7 cellular contexts compared by ENCODE assay signal in the genomic region with DNA sequence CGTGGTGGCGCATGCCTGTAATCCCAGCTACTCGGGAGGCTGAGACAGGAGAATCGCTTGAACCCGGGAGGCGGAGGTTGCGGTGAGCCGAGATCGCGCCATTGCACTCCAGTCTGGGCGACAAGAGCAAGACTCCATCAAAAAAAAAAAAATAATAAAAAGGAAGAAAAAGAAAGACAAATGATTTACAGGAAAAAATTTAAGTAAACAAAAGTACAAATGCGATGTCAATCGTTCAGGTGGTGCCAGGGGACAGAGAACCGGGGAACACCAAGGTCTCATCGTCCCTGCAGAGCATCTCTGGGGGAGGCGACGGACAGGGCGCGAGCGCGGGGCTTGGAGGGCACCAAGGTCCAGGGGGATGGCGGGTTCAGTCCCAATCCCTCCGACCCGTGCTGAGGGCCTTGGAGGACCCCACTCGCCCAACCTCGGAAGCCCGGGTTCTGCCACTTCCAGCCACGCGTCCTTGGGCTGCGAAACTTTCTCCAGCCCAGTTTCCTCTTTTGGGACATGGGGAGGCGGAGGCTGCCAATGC. TPM values are rescaled to one million over a fixed set of nuclear protein-coding genes. Genes with fewer than 3 reads are reported as not detected.
DNase-seq lines count a peak whose midpoint lies in the region; FAIRE-seq and TF ChIP-seq lines count a peak whose summit lies in the region.

No MANE protein-coding gene starts in this region.

- FAIRE-seq in GM19239 (lab: Jason Lieb, UNC): peak; percentile 11

- H3K18ac ChIP-seq in mesenchymal stem cell (ENCODE audit: low read depth in 1 of 2, low read length in 2 of 2): peak overlapping the region in 1 of 2 experiments; percentile 84

- H4K91ac ChIP-seq in mesenchymal stem cell (ENCODE audit: low read length): no peak overlapping the region

- no peak overlapping the region for H2BK15ac ChIP-seq in mesenchymal stem cell (ENCODE audit: low read depth, poor library complexity, severe bottlenecking)

- peak overlapping the region; percentile 97 for H3K4me3 ChIP-seq in HUES64 (ENCODE audit: low read length)
- H3K4me3 ChIP-seq in breast epithelium: peak overlapping the region; percentile 88 to 99 (median 94)
- peak overlapping the region; percentile 76 to 100 for H3K4me3 ChIP-seq in mesenchymal stem cell (ENCODE audit: insufficient read depth in 1 of 2, low read depth in 1 of 2, low read length in 2 of 2)
- H3K4me3 ChIP-seq in urinary bladder (ENCODE audit: low read depth, low read length): peak overlapping the region; percentile 45

- H3K27ac ChIP-seq in HUES64 (ENCODE audit: low read depth, low read length) (peak overlapping the region; percentile 78; the same call in 1 of the 2 replicates), breast epithelium (peak overlapping the region; percentile 2 to 89), mesenchymal stem cell (ENCODE audit: low read length, poor library complexity, severe bottlenecking) (peak overlapping the region; percentile 44), urinary bladder (ENCODE audit: low read depth) (no peak overlapping the region)

- H3K27me3 ChIP-seq in HUES64 (ENCODE audit: insufficient read depth, low read length) (peaks cover 8% of the 10 kb centered on the region; the same call in 1 of the 2 replicates), breast epithelium (no peaks in the 10 kb centered on the region), mesenchymal stem cell (ENCODE audit: control insufficient read depth in 1 of 2, insufficient read depth in 1 of 2, low read length in 2 of 2) (no peaks in the 10 kb centered on the region)

- peak overlapping the region in 1 of 2 experiments; percentile 0 for H2BK12ac ChIP-seq in mesenchymal stem cell (ENCODE audit: low read length in 2 of 2)

- no peak overlapping the region for H2BK120ac ChIP-seq in mesenchymal stem cell (ENCODE audit: low read depth, low read length)

- H3K9me3 ChIP-seq in HUES64 (ENCODE audit: insufficient read depth, low read depth, low read length): no peaks in the 10 kb centered on the region
- no peaks in the 10 kb centered on the region for H3K9me3 ChIP-seq in breast epithelium
- H3K9me3 ChIP-seq in mesenchymal stem cell (ENCODE audit: control insufficient read depth, low read length): no peaks in the 10 kb centered on the region

- no peak for DNase-seq in GM19239 (ENCODE audit: insufficient read length, low spot score)
- DNase-seq in breast epithelium (ENCODE audit: low spot score in 2 of 2): peak in 1 of 2 donors; percentile 51
- no peak for DNase-seq in mesenchymal stem cell
- no peak for DNase-seq in RKO (ENCODE audit: low spot score)
- no peak for DNase-seq in superior temporal gyrus (ENCODE audit: extremely low spot score)

- peaks cover 2% of the 10 kb centered on the region for H3K79me1 ChIP-seq in mesenchymal stem cell (replicated peaks; ENCODE audit: low read length, poor library complexity, severe bottlenecking)

- peak overlapping the region; percentile 29 for H4K8ac ChIP-seq in mesenchymal stem cell (ENCODE audit: low read length)

- peak overlapping the region in 1 of 2 experiments; percentile 64 for H3K14ac ChIP-seq in mesenchymal stem cell (ENCODE audit: low read length in 2 of 2)

- peaks cover 13% of the 10 kb centered on the region for H3K4me1 ChIP-seq in HUES64 (ENCODE audit: insufficient read depth, low read length)
- H3K4me1 ChIP-seq in breast epithelium: peaks cover 11 to 17% of the 10 kb centered on the region in 2 donors
- H3K4me1 ChIP-seq in mesenchymal stem cell (ENCODE audit: control insufficient read depth, insufficient read depth, low read depth, low read length): peaks cover 19% of the 10 kb centered on the region
- no peaks in the 10 kb centered on the region for H3K4me1 ChIP-seq in urinary bladder (ENCODE audit: insufficient read depth)

- no peak overlapping the region for H2AK5ac ChIP-seq in mesenchymal stem cell (ENCODE audit: low read length, severe bottlenecking)

- H3K9ac ChIP-seq in HUES64 (ENCODE audit: low read depth, low read length) (peak overlapping the region; percentile 99), mesenchymal stem cell (ENCODE audit: low read length) (peak overlapping the region; percentile 96)

- WGBS in HUES64: 12% methylated on average over 22 of the region's 31 CpGs
- 4% methylated on average over 20 of the region's 31 CpGs for WGBS in mesenchymal stem cell
- 21% methylated on average over 30 of the region's 31 CpGs for WGBS in urinary bladder

- TF ChIP-seq CTCF in breast epithelium (IDR thresholded peaks at IDR 0.05): no peak

- peak overlapping the region; percentile 91 for H2AFZ ChIP-seq in mesenchymal stem cell (ENCODE audit: low read depth, low read length)

- peak overlapping the region in 1 of 2 experiments; percentile 2 for H3K23ac ChIP-seq in mesenchymal stem cell (ENCODE audit: low read length in 2 of 2)

- H3K4ac ChIP-seq in mesenchymal stem cell (ENCODE audit: low read depth in 1 of 2, low read length in 2 of 2): peak overlapping the region in 1 of 2 experiments; percentile 40

- H2BK5ac ChIP-seq in mesenchymal stem cell (ENCODE audit: low read depth, low read length, poor library complexity, severe bottlenecking): no peak overlapping the region

- H3K36me3 ChIP-seq in HUES64 (ENCODE audit: insufficient read depth, low read length) (peaks cover 35% of the 10 kb centered on the region), breast epithelium (no peaks in the 10 kb centered on the region), mesenchymal stem cell (ENCODE audit: control insufficient read depth in 1 of 2, insufficient read depth in 2 of 2, low read depth in 1 of 2, low read length in 2 of 2) (peaks cover 22 to 32% of the 10 kb centered on the region in 2 experiments), urinary bladder (ENCODE audit: insufficient read depth) (no peaks in the 10 kb centered on the region)

- intact Hi-C loops in breast epithelium (cut with DNase I; ENCODE audit: low total_unique reads): no loop called here

- H3K4me2 ChIP-seq in mesenchymal stem cell (ENCODE audit: low read length, poor library complexity, severe bottlenecking): peak overlapping the region; percentile 96

- no peak for TF ChIP-seq POLR2A in breast epithelium (IDR thresholded peaks at IDR 0.05)

RNA-seq across cellular contexts. Expression of a gene that starts 0.6 kb away (rescaled TPM):
- 399 TPM for polyA plus RNA-seq in HUES64 (2013, experiment 1 of 2)
- 387 TPM for polyA plus RNA-seq in HUES64 (2013, experiment 2 of 2)
- total RNA-seq in breast epithelium (10 to 100 TPM; 56.3 to 90.5 (median 68.9) TPM), urinary bladder (46.3 TPM)
- polyA plus RNA-seq in mesenchymal stem cell (2013, experiment 1 of 2): 114 TPM
- 110 TPM for polyA plus RNA-seq in mesenchymal stem cell (2013, experiment 2 of 2)
- polyA plus RNA-seq in urinary bladder: 109 TPM

RNA-seq across cellular contexts. Expression of a gene that starts 16.6 kb away (rescaled TPM):
- not detected for polyA plus RNA-seq in HUES64 (2013, experiment 1 of 2)
- polyA plus RNA-seq in HUES64 (2013, experiment 2 of 2): not detected
- total RNA-seq in breast epithelium (not detected), urinary bladder (0.16 TPM)
- not detected for polyA plus RNA-seq in mesenchymal stem cell (2013, experiment 1 of 2)
- polyA plus RNA-seq in mesenchymal stem cell (2013, experiment 2 of 2): not detected
- polyA plus RNA-seq in urinary bladder: not detected

RNA-seq across cellular contexts. Expression of a gene that starts 28.9 kb away (rescaled TPM):
- 12.5 TPM for polyA plus RNA-seq in HUES64 (2013, experiment 1 of 2)
- 13.5 TPM for polyA plus RNA-seq in HUES64 (2013, experiment 2 of 2)
- 10 to 100 TPM; 63.4 to 94.1 (median 77.7) TPM for total RNA-seq in breast epithelium
- 14.7 TPM for polyA plus RNA-seq in mesenchymal stem cell (2013, experiment 1 of 2)
- 13.6 TPM for polyA plus RNA-seq in mesenchymal stem cell (2013, experiment 2 of 2)
- total RNA-seq in urinary bladder: 49.1 TPM
- polyA plus RNA-seq in urinary bladder: 40.3 TPM

RNA-seq across cellular contexts. Expression of a gene that starts 50.1 kb away (rescaled TPM):
- polyA plus RNA-seq in HUES64 (2013, experiment 1 of 2): 215 TPM
- 188 TPM for polyA plus RNA-seq in HUES64 (2013, experiment 2 of 2)
- 100 to 1,000 TPM; 148 to 256 (median 220) TPM for total RNA-seq in breast epithelium
- polyA plus RNA-seq in mesenchymal stem cell (2013, experiment 1 of 2): 114 TPM
- polyA plus RNA-seq in mesenchymal stem cell (2013, experiment 2 of 2): 119 TPM
- total RNA-seq in urinary bladder: 44.0 TPM
- 203 TPM for polyA plus RNA-seq in urinary bladder

Comparison
In these comparisons a context has a peak if more than half of its experiments do, and no peak if none do; other contexts are left out.
1. H3K4me3 ChIP-seq: peak in every context shown above with its lines; median percentile 97 in HUES64; 94 in breast epithelium; 88 in mesenchymal stem cell; 45 in urinary bladder.